Comparison of ENCODE assay signal across 8 cellular contexts in the genomic region with DNA sequence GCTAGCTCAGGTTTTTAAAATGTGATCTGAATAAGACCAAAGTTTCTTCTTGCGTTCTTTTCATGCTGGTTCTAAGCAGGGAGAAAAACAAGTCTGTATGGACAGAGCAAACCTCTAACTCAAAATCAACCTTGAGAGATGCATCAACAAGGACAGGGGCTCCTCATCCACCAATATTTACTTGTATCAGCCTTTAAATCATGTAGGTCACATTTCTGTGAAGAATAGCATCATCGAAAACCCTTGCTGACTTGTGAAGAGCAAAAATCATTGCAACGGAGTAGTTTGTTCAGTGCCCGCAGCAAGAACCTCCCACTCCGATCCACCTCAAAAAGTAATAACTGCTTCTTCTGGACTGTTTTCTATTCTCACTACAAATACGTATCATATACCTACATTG. TPM values are rescaled to one million over a fixed set of nuclear protein-coding genes. Genes with fewer than 3 reads are reported as not detected.
A peak's percentile ranks its signal among the peaks of the same experiment; 100 is the strongest.
DNase-seq lines count a peak whose midpoint lies in the region; ATAC-seq, FAIRE-seq and TF ChIP-seq lines count a peak whose summit lies in the region.

No MANE protein-coding gene starts in this region.

- peaks cover 6% of the 10 kb centered on the region for H3K36me3 Mint-ChIP-seq in activated naive CD8-positive, alpha-beta T cell treated with anti-CD3 and anti-CD28 coated beads, Interleukin-2, amount 10 ng/mL, durations not matched to agents 7 days and 5 days

- H3K4me1 ChIP-seq in HEK293 (ENCODE audit: control insufficient read depth, insufficient read depth, low read length) = no peaks in the 10 kb centered on the region
- peaks cover 5 to 16% of the 10 kb centered on the region in 2 donors for H3K4me1 ChIP-seq in kidney (ENCODE audit: control insufficient read depth in 1 of 2, insufficient read depth in 1 of 2, low read depth in 1 of 2, low read length in 2 of 2)

- H3K27me3 Mint-ChIP-seq in activated naive CD8-positive, alpha-beta T cell treated with anti-CD3 and anti-CD28 coated beads, Interleukin-2, amount 10 ng/mL, durations not matched to agents 7 days and 5 days = no peaks in the 10 kb centered on the region
- H3K27me3 Mint-ChIP-seq in stimulated activated naive CD8-positive, alpha-beta T cell treated with anti-CD3 and anti-CD28 coated beads, Interleukin-15, amount 100 ng/mL, for 72 hours = no peaks in the 10 kb centered on the region

- TF ChIP-seq CTCF in HEK293 (tag by site-specific recombination; IDR thresholded peaks at IDR 0.05) (no peak), kidney (IDR thresholded peaks at IDR 0.05; ENCODE audit: borderline replicate concordance, extremely low read depth, insufficient read depth) (no peak)

- H3K4me3 ChIP-seq in HEK293 (ENCODE audit: low read depth, low read length) = peak overlapping the region; percentile 56; the same call in 1 of the 2 replicates
- peak overlapping the region; percentile 78 to 99 for H3K4me3 ChIP-seq in kidney (ENCODE audit: low read length in 2 of 2)

- H3K36me3 ChIP-seq in HEK293 (ENCODE audit: control insufficient read depth in 2 of 2, insufficient read depth in 1 of 2, low read length in 2 of 2) (no peaks in the 10 kb centered on the region), kidney (ENCODE audit: control insufficient read depth in 1 of 2, insufficient read depth in 2 of 2, low read length in 2 of 2) (no peaks in the 10 kb centered on the region)

- intact Hi-C loops in kidney (cut with DNase I) = no loop called here

- no peak for ATAC-seq in activated naive CD8-positive, alpha-beta T cell treated with anti-CD3 and anti-CD28 coated beads, Interleukin-2, amount 10 ng/mL, durations not matched to agents 7 days and 5 days (ENCODE audit: low read depth)
- no peak for ATAC-seq in stimulated activated naive CD8-positive, alpha-beta T cell treated with anti-CD3 and anti-CD28 coated beads, Interleukin-15, amount 100 ng/mL, for 72 hours
- no peak for ATAC-seq in GM18907 (IDR thresholded peaks at IDR 0.05; ENCODE audit: unreplicated experiment)

- peak overlapping the region; percentile 95 for H3K27ac Mint-ChIP-seq in activated naive CD8-positive, alpha-beta T cell treated with anti-CD3 and anti-CD28 coated beads, Interleukin-2, amount 10 ng/mL, durations not matched to agents 7 days and 5 days
- H3K27ac Mint-ChIP-seq in stimulated activated naive CD8-positive, alpha-beta T cell treated with anti-CD3 and anti-CD28 coated beads, Interleukin-15, amount 100 ng/mL, for 72 hours = no peak overlapping the region

- H3K9me3 ChIP-seq in HEK293 (ENCODE audit: control insufficient read depth, insufficient read depth, low read depth, low read length) (no peaks in the 10 kb centered on the region), kidney (ENCODE audit: control insufficient read depth in 1 of 2, low read length in 2 of 2) (no peaks in the 10 kb centered on the region)

- no peak overlapping the region for H3K27ac ChIP-seq in HEK293 (ENCODE audit: extremely low read depth, low read depth, low read length)
- peak overlapping the region; percentile 91 to 99 for H3K27ac ChIP-seq in kidney (ENCODE audit: low read depth in 2 of 2, low read length in 2 of 2)

- no peaks in the 10 kb centered on the region for H3K9me3 Mint-ChIP-seq in activated naive CD8-positive, alpha-beta T cell treated with anti-CD3 and anti-CD28 coated beads, Interleukin-2, amount 10 ng/mL, durations not matched to agents 7 days and 5 days
- H3K9me3 Mint-ChIP-seq in stimulated activated naive CD8-positive, alpha-beta T cell treated with anti-CD3 and anti-CD28 coated beads, Interleukin-15, amount 100 ng/mL, for 72 hours = no peaks in the 10 kb centered on the region

- peak overlapping the region; percentile 99 for H3K4me3 Mint-ChIP-seq in activated naive CD8-positive, alpha-beta T cell treated with anti-CD3 and anti-CD28 coated beads, Interleukin-2, amount 10 ng/mL, durations not matched to agents 7 days and 5 days
- H3K4me3 Mint-ChIP-seq in stimulated activated naive CD8-positive, alpha-beta T cell treated with anti-CD3 and anti-CD28 coated beads, Interleukin-15, amount 100 ng/mL, for 72 hours = peak overlapping the region; percentile 91 to 92

- no peak for DNase-seq in activated naive CD8-positive, alpha-beta T cell treated with anti-CD3 and anti-CD28 coated beads, Interleukin-2, amount 10 ng/mL, durations not matched to agents 7 days and 5 days
- DNase-seq in kidney (no peak), DMS 273 treated with DMSO at 0.1 percent for 48 hours (lab: John Stamatoyannopoulos, UW) (no peak)
- DNase-seq in stimulated activated naive CD8-positive, alpha-beta T cell treated with anti-CD3 and anti-CD28 coated beads, Interleukin-15, amount 100 ng/mL, for 72 hours = no peak
- DNase-seq in stimulated activated CD4-positive, alpha-beta T cell treated with anti-CD3 and anti-CD28 coated beads, Interleukin-2, amount 100 ng/mL, for 48 hours = no peak
- no peak for DNase-seq in central memory CD4-positive, alpha-beta T cell

- CTCF ChIA-PET in HEK293 (lab: Yijun Ruan, JAX) = no interaction called here

- POLR2A ChIA-PET in HEK293 (lab: Yijun Ruan, JAX) = no interaction called here
- POLR2A ChIA-PET in activated naive CD8-positive, alpha-beta T cell treated with anti-CD3 and anti-CD28 coated beads, Interleukin-2, amount 10 ng/mL, durations not matched to agents 7 days and 5 days (lab: Charles Lee) = interaction anchor here (0.7 kb wide), 1 partner anchor 39 kb away, joined by 5 read pairs; no protein-coding TSS in a partner anchor

- peaks cover 22% of the 10 kb centered on the region for H3K4me1 Mint-ChIP-seq in activated naive CD8-positive, alpha-beta T cell treated with anti-CD3 and anti-CD28 coated beads, Interleukin-2, amount 10 ng/mL, durations not matched to agents 7 days and 5 days
- peaks cover 28% of the 10 kb centered on the region for H3K4me1 Mint-ChIP-seq in stimulated activated naive CD8-positive, alpha-beta T cell treated with anti-CD3 and anti-CD28 coated beads, Interleukin-15, amount 100 ng/mL, for 72 hours

- H3K9ac ChIP-seq in kidney (ENCODE audit: low read length in 2 of 2) = peak overlapping the region; percentile 86 to 94

- no peak for FAIRE-seq in kidney (lab: Jason Lieb, UNC)

TF ChIP-seq in HEK293, 187 proteins besides CTCF, POLR2A, EP300 and RAD21 (continues in another document):
- TF ChIP-seq ZNF76 (tag by site-specific recombination; IDR thresholded peaks at IDR 0.05; ENCODE audit: borderline replicate concordance, low read depth) (no peak), ZNF548 (tag by site-specific recombination; IDR thresholded peaks at IDR 0.05) (no peak), MZF1 (tag by site-specific recombination; IDR thresholded peaks at IDR 0.05; ENCODE audit: borderline replicate concordance) (no peak), SETDB1 (IDR thresholded peaks at IDR 0.05; ENCODE audit: insufficient read length, low read length) (no peak), ZEB2 (tag by site-specific recombination; IDR thresholded peaks at IDR 0.05) (no peak), ZBTB8A (tag by site-specific recombination; IDR thresholded peaks at IDR 0.05) (no peak), ZNF341 (tag by site-specific recombination; IDR thresholded peaks at IDR 0.05; ENCODE audit: low read depth) (no peak), ZNF221 (tag by site-specific recombination; IDR thresholded peaks at IDR 0.05; ENCODE audit: borderline replicate concordance) (no peak), ZNF529 (tag by site-specific recombination; IDR thresholded peaks at IDR 0.05; ENCODE audit: insufficient replicate concordance) (no peak), KLF16 (tag by site-specific recombination; IDR thresholded peaks at IDR 0.05) (no peak), ZNF121 (tag by site-specific recombination; IDR thresholded peaks at IDR 0.05) (no peak)
- TF ChIP-seq, protein P1, sequence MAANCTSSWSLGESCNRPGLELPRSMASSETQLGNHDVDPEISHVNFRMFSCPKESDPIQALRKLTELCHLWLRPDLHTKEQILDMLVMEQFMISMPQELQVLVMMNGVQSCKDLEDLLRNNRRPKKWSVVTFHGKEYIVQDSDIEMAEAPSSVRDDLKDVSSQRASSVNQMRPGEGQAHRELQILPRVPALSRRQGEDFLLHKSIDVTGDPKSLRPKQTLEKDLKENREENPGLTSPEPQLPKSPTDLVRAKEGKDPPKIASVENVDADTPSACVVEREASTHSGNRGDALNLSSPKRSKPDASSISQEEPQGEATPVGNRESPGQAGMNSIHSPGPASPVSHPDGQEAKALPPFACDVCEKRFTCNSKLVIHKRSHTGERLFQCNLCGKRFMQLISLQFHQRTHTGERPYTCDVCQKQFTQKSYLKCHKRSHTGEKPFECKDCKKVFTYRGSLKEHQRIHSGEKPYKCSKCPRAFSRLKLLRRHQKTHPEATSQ (tag by site-specific recombination; IDR thresholded peaks at IDR 0.05) = no peak
- TF ChIP-seq, protein P2, sequence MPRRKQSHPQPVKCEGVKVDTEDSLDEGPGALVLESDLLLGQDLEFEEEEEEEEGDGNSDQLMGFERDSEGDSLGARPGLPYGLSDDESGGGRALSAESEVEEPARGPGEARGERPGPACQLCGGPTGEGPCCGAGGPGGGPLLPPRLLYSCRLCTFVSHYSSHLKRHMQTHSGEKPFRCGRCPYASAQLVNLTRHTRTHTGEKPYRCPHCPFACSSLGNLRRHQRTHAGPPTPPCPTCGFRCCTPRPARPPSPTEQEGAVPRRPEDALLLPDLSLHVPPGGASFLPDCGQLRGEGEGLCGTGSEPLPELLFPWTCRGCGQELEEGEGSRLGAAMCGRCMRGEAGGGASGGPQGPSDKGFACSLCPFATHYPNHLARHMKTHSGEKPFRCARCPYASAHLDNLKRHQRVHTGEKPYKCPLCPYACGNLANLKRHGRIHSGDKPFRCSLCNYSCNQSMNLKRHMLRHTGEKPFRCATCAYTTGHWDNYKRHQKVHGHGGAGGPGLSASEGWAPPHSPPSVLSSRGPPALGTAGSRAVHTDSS (tag by site-specific recombination; IDR thresholded peaks at IDR 0.05) = no peak

RNA-seq across cellular contexts. Expression of a gene that starts 1.2 kb away (rescaled TPM):
- total RNA-seq in activated naive CD8-positive, alpha-beta T cell treated with anti-CD3 and anti-CD28 coated beads, Interleukin-2, amount 10 ng/mL, durations not matched to agents 7 days and 5 days = 10 to 100 TPM; 10.9 to 16.1 TPM
- total RNA-seq in kidney = 43.6 TPM
- polyA plus RNA-seq in kidney (ENCODE audit: insufficient read depth, low read depth, low replicate concordance) = 10.4 TPM

RNA-seq across cellular contexts. Expression of a gene that starts 22.8 kb away (rescaled TPM):
- total RNA-seq in activated naive CD8-positive, alpha-beta T cell treated with anti-CD3 and anti-CD28 coated beads, Interleukin-2, amount 10 ng/mL, durations not matched to agents 7 days and 5 days = 10 to 100 TPM; 23.4 to 24.0 TPM
- total RNA-seq in kidney = 21.0 TPM
- 39.8 TPM for polyA plus RNA-seq in kidney (ENCODE audit: insufficient read depth, low read depth, low replicate concordance)
